Comparison of ENCODE assay signal across 27 cellular contexts in genomic region chr2:25444608-25445270, GRCh38.
"Had no signal": no experiment of that assay in that cellular context is flagged by ENCODE, and none has a peak within 500 bp of the region (broad histone marks: within the 10 kb centered on the region; RNA-seq: fewer than 3 reads in every experiment).

No MANE protein-coding gene starts in this region.

- H3K27me3 Mint-ChIP-seq: dendritic cell treated with granulocyte-macrophage colony-stimulating factor and Interleukin-4, amounts not matched to agents 40 ng/mL and 50 ng/mL, for 4 days; effector memory CD8-positive, alpha-beta T cell; naive B cell had no signal

- H3K9ac ChIP-seq: parathyroid adenoma had no signal

- H3K4me1 Mint-ChIP-seq: immature natural killer cell, nephron had no signal

- H3K9me3 ChIP-seq: esophagus muscularis mucosa, gastroesophageal sphincter, left ventricle myocardium inferior, lower lobe of right lung, prostate gland, right lobe of liver, suprapubic skin, thyroid gland, upper lobe of left lung, uterus had no signal

- H3K4me1 ChIP-seq: left ventricle myocardium inferior, lower lobe of right lung, parathyroid adenoma, prostate gland, suprapubic skin, upper lobe of left lung, uterus had no signal

- H3K9me3 Mint-ChIP-seq: dendritic cell treated with granulocyte-macrophage colony-stimulating factor and Interleukin-4, amounts not matched to agents 40 ng/mL and 50 ng/mL, for 4 days; effector memory CD8-positive, alpha-beta T cell; immature natural killer cell; naive B cell; nephron had no signal

- H3K27ac ChIP-seq: epithelial cell of prostate, esophagus muscularis mucosa, gastroesophageal sphincter, left ventricle myocardium inferior, lower lobe of right lung, parathyroid adenoma, prostate gland, right lobe of liver, suprapubic skin, upper lobe of left lung, uterus had no signal

- H3K4me3 Mint-ChIP-seq: dendritic cell treated with granulocyte-macrophage colony-stimulating factor and Interleukin-4, amounts not matched to agents 40 ng/mL and 50 ng/mL, for 4 days; effector memory CD8-positive, alpha-beta T cell; immature natural killer cell; nephron had no signal

- DNase-seq: effector memory CD8-positive, alpha-beta T cell; glutamatergic neuron; immature natural killer cell; left cardiac atrium; left ventricle myocardium inferior; lower lobe of right lung; mesenchymal stem cell; naive B cell; occipital lobe; retina; right lobe of liver; stimulated activated CD4-positive, alpha-beta T cell treated with anti-CD3 and anti-CD28 coated beads, Interleukin-2, amount 100 ng/mL, for 24 hours; stimulated activated CD4-positive, alpha-beta T cell treated with anti-CD3 and anti-CD28 coated beads, Interleukin-4, amount 100 ng/mL, for 4 hours; stimulated activated naive CD4-positive, alpha-beta T cell; thyroid gland; upper lobe of left lung; uterus had no signal

- H3K4me3 ChIP-seq: esophagus muscularis mucosa, gastroesophageal sphincter, left ventricle myocardium inferior, lower lobe of right lung, prostate gland, right lobe of liver, suprapubic skin, thyroid gland, upper lobe of left lung, uterus had no signal

- H3K36me3 ChIP-seq: gastroesophageal sphincter, left ventricle myocardium inferior, lower lobe of right lung, prostate gland, right lobe of liver, suprapubic skin, thyroid gland, upper lobe of left lung, uterus had no signal

- H2AFZ ChIP-seq: parathyroid adenoma had no signal

- FAIRE-seq: colon, keratinocyte had no signal

- H3K79me2 ChIP-seq: parathyroid adenoma had no signal

- ATAC-seq: effector memory CD8-positive, alpha-beta T cell; gastroesophageal sphincter; left cardiac atrium; lower lobe of right lung; right lobe of liver had no signal

- H3K27me3 ChIP-seq: esophagus muscularis mucosa, gastroesophageal sphincter, right lobe of liver, suprapubic skin, thyroid gland, upper lobe of left lung, uterus had no signal

- H3K27ac Mint-ChIP-seq: dendritic cell treated with granulocyte-macrophage colony-stimulating factor and Interleukin-4, amounts not matched to agents 40 ng/mL and 50 ng/mL, for 4 days; effector memory CD8-positive, alpha-beta T cell; immature natural killer cell; nephron had no signal
